Comparison of ENCODE assay signal across 8 cellular contexts in the genomic region with DNA sequence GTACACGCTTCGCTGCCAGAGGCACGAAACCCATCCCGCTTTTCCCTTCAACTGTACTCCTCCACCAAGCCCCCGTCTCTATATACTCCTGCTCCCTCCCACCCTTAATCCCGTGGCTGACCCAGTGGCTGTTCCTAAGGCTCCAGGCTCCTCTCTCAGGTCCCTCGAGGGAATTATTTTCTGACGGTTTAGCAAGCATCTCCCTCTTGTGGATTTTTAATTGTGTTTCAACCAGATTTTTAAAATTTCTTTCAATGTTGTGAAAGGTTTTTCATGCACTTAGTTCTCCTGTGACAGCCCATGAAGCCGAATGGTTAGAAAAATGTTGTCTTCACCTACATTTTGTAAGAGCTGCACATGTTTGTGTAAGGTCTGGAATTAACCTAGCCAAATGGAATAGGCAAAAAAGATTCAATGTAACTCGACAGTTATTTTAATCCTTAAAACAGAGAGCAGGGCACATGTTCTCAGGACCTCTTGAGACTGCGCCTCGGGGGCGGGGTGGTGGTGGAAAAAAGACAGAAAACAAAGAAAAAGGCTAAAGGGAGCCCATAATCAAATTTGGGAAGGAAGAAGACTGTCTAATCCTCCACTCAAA. TPM values are rescaled to one million over a fixed set of nuclear protein-coding genes. Genes with fewer than 3 reads are reported as not detected.
A peak's percentile ranks its signal among the peaks of the same experiment; 100 is the strongest.
DNase-seq lines count a peak whose midpoint lies in the region; ATAC-seq and TF ChIP-seq lines count a peak whose summit lies in the region.

No MANE protein-coding gene starts in this region.

- H2AFZ ChIP-seq in hepatocyte: peak overlapping the region; percentile 58

- peaks cover 17% of the 10 kb centered on the region for H3K4me1 Mint-ChIP-seq in activated naive CD8-positive, alpha-beta T cell treated with anti-CD3 and anti-CD28 coated beads, Interleukin-2, amount 50 U/mL, for 24 hours

- peak; percentile 39 for ATAC-seq in GM18511 (IDR thresholded peaks at IDR 0.05; ENCODE audit: unreplicated experiment)
- ATAC-seq in activated naive CD8-positive, alpha-beta T cell treated with anti-CD3 and anti-CD28 coated beads, Interleukin-2, amount 50 U/mL, for 24 hours: peak; percentile 26
- ATAC-seq in HG02870 (IDR thresholded peaks at IDR 0.05; ENCODE audit: unreplicated experiment): no peak
- ATAC-seq in HG03442 (IDR thresholded peaks at IDR 0.05; ENCODE audit: unreplicated experiment): no peak

- H3K9me3 ChIP-seq in hepatocyte (ENCODE audit: low read depth) (no peaks in the 10 kb centered on the region), skeletal muscle tissue (ENCODE audit: control insufficient read depth in 3 of 3, low read length in 3 of 3) (no peaks in the 10 kb centered on the region)

- peaks cover 5% of the 10 kb centered on the region for H3K4me1 ChIP-seq in hepatocyte (ENCODE audit: insufficient read depth)
- H3K4me1 ChIP-seq in skeletal muscle tissue (ENCODE audit: control insufficient read depth in 3 of 3, insufficient read depth in 3 of 3, low read length in 3 of 3): peaks cover 9 to 15% (median 12%) of the 10 kb centered on the region in 3 donors

- H3K4me3 Mint-ChIP-seq in activated naive CD8-positive, alpha-beta T cell treated with anti-CD3 and anti-CD28 coated beads, Interleukin-2, amount 50 U/mL, for 24 hours: peak overlapping the region; percentile 85

- H3K27ac Mint-ChIP-seq in activated naive CD8-positive, alpha-beta T cell treated with anti-CD3 and anti-CD28 coated beads, Interleukin-2, amount 50 U/mL, for 24 hours: peak overlapping the region; percentile 89

- H3K36me3 ChIP-seq in hepatocyte (replicated peaks; ENCODE audit: insufficient read depth, low read depth): no peaks in the 10 kb centered on the region
- no peaks in the 10 kb centered on the region for H3K36me3 ChIP-seq in skeletal muscle tissue (ENCODE audit: control insufficient read depth in 3 of 3, insufficient read depth in 3 of 3, low read length in 3 of 3)

- H3K9me3 Mint-ChIP-seq in activated naive CD8-positive, alpha-beta T cell treated with anti-CD3 and anti-CD28 coated beads, Interleukin-2, amount 50 U/mL, for 24 hours: no peaks in the 10 kb centered on the region

- peaks cover 9% of the 10 kb centered on the region for H3K36me3 Mint-ChIP-seq in activated naive CD8-positive, alpha-beta T cell treated with anti-CD3 and anti-CD28 coated beads, Interleukin-2, amount 50 U/mL, for 24 hours (ENCODE audit: low read depth)

- peaks cover 40% of the 10 kb centered on the region for H3K79me2 ChIP-seq in hepatocyte

- peak; percentile 70 for DNase-seq in AG09319 (ENCODE audit: extremely low read depth, low read depth)
- peak; percentile 83 for DNase-seq in NCI-H146 (lab: John Stamatoyannopoulos, UW)
- DNase-seq in activated naive CD8-positive, alpha-beta T cell treated with anti-CD3 and anti-CD28 coated beads, Interleukin-2, amount 50 U/mL, for 24 hours: no peak
- DNase-seq in hepatocyte (ENCODE audit: low spot score): peak; percentile 84

- H3K4me3 ChIP-seq in hepatocyte (peak overlapping the region; percentile 38), skeletal muscle tissue (ENCODE audit: low read length in 3 of 3) (peak overlapping the region; percentile 73 to 98 (median 97))

- WGBS in hepatocyte (ENCODE audit: low lambda C conversion rate, missing lambda C conversion rate): 26% methylated on average over 13 of the region's 13 CpGs

- no peaks in the 10 kb centered on the region for H3K27me3 ChIP-seq in hepatocyte
- H3K27me3 ChIP-seq in skeletal muscle tissue (ENCODE audit: control insufficient read depth in 3 of 3, insufficient read depth in 3 of 3, low read length in 3 of 3): no peaks in the 10 kb centered on the region

- peak overlapping the region; percentile 69 for H3K4me2 ChIP-seq in hepatocyte

- TF ChIP-seq CTCF in AG09319 (IDR thresholded peaks at IDR 0.05; ENCODE audit: low read depth, low read length) (peak; percentile 46), hepatocyte (IDR thresholded peaks at IDR 0.05; ENCODE audit: poor library complexity) (peak; percentile 60)

- peak overlapping the region; percentile 77 to 90 (median 89) for H3K9ac ChIP-seq in skeletal muscle tissue (ENCODE audit: low read depth in 1 of 3, low read length in 3 of 3)

- no peaks in the 10 kb centered on the region for H3K27me3 Mint-ChIP-seq in activated naive CD8-positive, alpha-beta T cell treated with anti-CD3 and anti-CD28 coated beads, Interleukin-2, amount 50 U/mL, for 24 hours

- H3K27ac ChIP-seq in hepatocyte: peak overlapping the region; percentile 28
- peak overlapping the region; percentile 50 for H3K27ac ChIP-seq in skeletal muscle tissue (ENCODE audit: low read depth, low read length)

- H3K9me2 ChIP-seq in hepatocyte (replicated peaks; ENCODE audit: insufficient read depth): no peaks in the 10 kb centered on the region

- peaks cover 3% of the 10 kb centered on the region for H4K20me1 ChIP-seq in hepatocyte (ENCODE audit: insufficient read depth, poor library complexity, severe bottlenecking)

RNA-seq across cellular contexts. Expression of a gene that starts 0.6 kb away (rescaled TPM):
- total RNA-seq in hepatocyte (16.2 and 18.1 TPM in 2 replicates), skeletal muscle tissue (26.6 TPM)
- 7.7 and 8.5 TPM in 2 replicates for polyA plus RNA-seq in hepatocyte

RNA-seq across cellular contexts. Expression of a gene that starts 24.7 kb away (rescaled TPM):
- total RNA-seq in hepatocyte (19.2 and 21.2 TPM in 2 replicates), skeletal muscle tissue (12.0 TPM)
- 25.3 and 30.2 TPM in 2 replicates for polyA plus RNA-seq in hepatocyte

RNA-seq across cellular contexts. Expression of a gene that starts 31.1 kb away (rescaled TPM):
- 13.9 and 15.6 TPM in 2 replicates for total RNA-seq in hepatocyte
- 29.4 and 30.6 TPM in 2 replicates for polyA plus RNA-seq in hepatocyte
- 12.0 TPM for total RNA-seq in skeletal muscle tissue

Comparison
In these comparisons a context has a peak if more than half of its experiments do, and no peak if none do; other contexts are left out.
1. ATAC-seq: peak in GM18511 (single experiment) and activated naive CD8-positive, alpha-beta T cell treated with anti-CD3 and anti-CD28 coated beads, Interleukin-2, amount 50 U/mL, for 24 hours (single experiment); none in HG02870 (single experiment) and HG03442 (single experiment).